Comparison of ENCODE assay signal across 23 cellular contexts in the genomic region with DNA sequence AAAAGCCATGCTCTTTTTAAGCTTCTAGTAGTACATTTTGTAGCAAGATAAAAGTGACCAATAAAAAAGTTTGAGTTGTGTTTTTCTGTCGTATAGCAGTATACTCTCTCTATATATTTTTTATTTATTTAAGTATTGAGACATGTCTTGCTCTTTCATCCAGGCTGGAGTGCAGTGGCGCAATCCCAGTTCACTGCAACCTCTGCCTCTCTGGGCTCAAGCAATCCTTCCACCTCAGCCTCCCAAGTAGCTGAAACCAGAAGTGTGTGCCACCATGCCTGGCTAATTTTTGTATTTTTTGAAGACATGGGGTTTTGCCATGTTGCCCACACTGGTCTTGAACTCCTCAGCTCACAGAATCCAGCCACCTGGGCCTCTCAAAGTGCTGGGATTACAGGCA. TPM values are rescaled to one million over a fixed set of nuclear protein-coding genes. Genes with fewer than 3 reads are reported as not detected.
A peak's percentile ranks its signal among the peaks of the same experiment; 100 is the strongest.
DNase-seq lines count a peak whose midpoint lies in the region; ATAC-seq, FAIRE-seq and TF ChIP-seq lines count a peak whose summit lies in the region.
"Had no signal": no experiment of that assay in that cellular context is flagged by ENCODE, and none has a peak within 500 bp of the region (broad histone marks: within the 10 kb centered on the region; RNA-seq: fewer than 3 reads in every experiment).

No MANE protein-coding gene starts in this region.

- in situ Hi-C loops in HepG2 (cut with HindIII; ENCODE audit: extremely low pct_ligation_motif_present, low pct_unique_long_range_greater_than_20kb) = no loop called here

- H3K36me3 ChIP-seq in HepG2 (replicated peaks in 1 of 2; ENCODE audit: control insufficient read depth in 1 of 2, insufficient read depth in 2 of 2, low read length in 2 of 2) (no peaks in the 10 kb centered on the region), right lobe of liver (no peaks in the 10 kb centered on the region), Caco-2 (ENCODE audit: control insufficient read depth, insufficient read depth, low read length) (no peaks in the 10 kb centered on the region), mesenchymal stem cell (ENCODE audit: control insufficient read depth in 1 of 2, insufficient read depth in 2 of 2, low read depth in 1 of 2, low read length in 2 of 2) (no peaks in the 10 kb centered on the region), PC-3 (ENCODE audit: low read depth, low read length) (no peaks in the 10 kb centered on the region; the same call in 1 of the 2 replicates)
- H3K36me3 ChIP-seq: HAP-1 had no signal

- peak overlapping the region; percentile 20 for H2BK15ac ChIP-seq in mesenchymal stem cell (ENCODE audit: low read depth, poor library complexity, severe bottlenecking)

- no peak overlapping the region for H3K4ac ChIP-seq in mesenchymal stem cell (ENCODE audit: low read depth in 1 of 2, low read length in 2 of 2)

- H4K20me1 ChIP-seq in HepG2 (ENCODE audit: insufficient read depth, low read length) (peaks cover 3% of the 10 kb centered on the region; the same call in 1 of the 2 replicates), PC-3 (ENCODE audit: low read length) (peaks cover 9% of the 10 kb centered on the region)

- H3F3A ChIP-seq in PC-3 (ENCODE audit: low read length, unreplicated experiment) = no peaks in the 10 kb centered on the region

- H2BK5ac ChIP-seq in mesenchymal stem cell (ENCODE audit: low read depth, low read length, poor library complexity, severe bottlenecking) = no peak overlapping the region

- H3K27me3 ChIP-seq in HepG2 (ENCODE audit: control insufficient read depth in 1 of 2, insufficient read depth in 2 of 2, low read length in 2 of 2) = no peaks in the 10 kb centered on the region; a peak in 1 of 5 replicates
- H3K27me3 ChIP-seq in right lobe of liver = no peaks in the 10 kb centered on the region
- no peaks in the 10 kb centered on the region for H3K27me3 ChIP-seq in Caco-2 (replicated peaks; ENCODE audit: control insufficient read depth, insufficient read depth, low read length)
- H3K27me3 ChIP-seq in mesenchymal stem cell (ENCODE audit: control insufficient read depth in 1 of 2, insufficient read depth in 1 of 2, low read length in 2 of 2) = no peaks in the 10 kb centered on the region
- H3K27me3 ChIP-seq in PC-3 (ENCODE audit: low read length) = no peaks in the 10 kb centered on the region

- TF ChIP-seq EP300 in HepG2 (IDR thresholded peaks at IDR 0.05; ENCODE audit: low read depth in 2 of 2, low read length in 2 of 2) (no peak), HepG2 (CRISPR knock-in tag; IDR thresholded peaks at IDR 0.05; ENCODE audit: borderline replicate concordance) (no peak)

- POLR2A ChIA-PET in HepG2 (lab: Yijun Ruan, JAX) (no interaction called here), Caco-2 (lab: Charles Lee) (no interaction called here), PC-3 (lab: Charles Lee; ENCODE audit: unreplicated experiment) (no interaction called here)

- H3K4me3 ChIP-seq in HepG2 (replicated peaks in 1 of 3; ENCODE audit: insufficient read depth in 1 of 3, low read depth in 2 of 3, low read length in 3 of 3) (no peak overlapping the region), right lobe of liver (no peak overlapping the region), Caco-2 (ENCODE audit: low read depth, low read length) (no peak overlapping the region), mesenchymal stem cell (ENCODE audit: insufficient read depth in 1 of 2, low read depth in 1 of 2, low read length in 2 of 2) (no peak overlapping the region), PC-3 (ENCODE audit: low read length) (no peak overlapping the region)
- H3K4me3 ChIP-seq: A549, GM12878, HAP-1 had no signal

- CTCF ChIA-PET in HepG2 (lab: Yijun Ruan, JAX; ENCODE audit: low intra/inter-chr PET ratio, low total read pairs) = no interaction called here
- CTCF ChIA-PET in Caco-2 (lab: Charles Lee) = no interaction called here
- CTCF ChIA-PET in PC-3 (lab: Charles Lee) = no interaction called here

- no peaks in the 10 kb centered on the region for H3K9me3 ChIP-seq in HepG2 (ENCODE audit: low read length)
- H3K9me3 ChIP-seq in right lobe of liver = no peaks in the 10 kb centered on the region
- H3K9me3 ChIP-seq in Caco-2 = no peaks in the 10 kb centered on the region
- H3K9me3 ChIP-seq in mesenchymal stem cell (ENCODE audit: control insufficient read depth, low read length) = no peaks in the 10 kb centered on the region
- H3K9me3 ChIP-seq in PC-3 (ENCODE audit: low read length) = no peaks in the 10 kb centered on the region
- H3K9me3 ChIP-seq: A549, HAP-1 had no signal

- H3K4me1 ChIP-seq in HepG2 (ENCODE audit: insufficient read depth, low read length) = peaks cover 20% of the 10 kb centered on the region
- peaks cover 0 to 6% (median 0%) of the 10 kb centered on the region in 4 donors for H3K4me1 ChIP-seq in right lobe of liver
- H3K4me1 ChIP-seq in Caco-2 = peaks cover 8% of the 10 kb centered on the region
- peaks cover 1% of the 10 kb centered on the region for H3K4me1 ChIP-seq in mesenchymal stem cell (ENCODE audit: control insufficient read depth, insufficient read depth, low read depth, low read length)
- peaks cover 8% of the 10 kb centered on the region for H3K4me1 ChIP-seq in PC-3 (ENCODE audit: insufficient read depth, low read length)

- no peak overlapping the region for H4K8ac ChIP-seq in mesenchymal stem cell (ENCODE audit: low read length)

- H3K79me2 ChIP-seq in HepG2 (ENCODE audit: insufficient read depth, low read length) (peaks cover 15% of the 10 kb centered on the region), PC-3 (ENCODE audit: low read length) (peaks cover 18% of the 10 kb centered on the region)

- H3K9ac ChIP-seq in HepG2 (ENCODE audit: insufficient read depth, low read depth, low read length) = no peak overlapping the region
- H3K9ac ChIP-seq in mesenchymal stem cell (ENCODE audit: low read length) = no peak overlapping the region
- H3K9ac ChIP-seq in PC-3 (ENCODE audit: low read length) = no peak overlapping the region

- H3K27ac ChIP-seq in HepG2 (ENCODE audit: extremely low read length, insufficient read depth, low read length) = no peak overlapping the region
- H3K27ac ChIP-seq in right lobe of liver = no peak overlapping the region
- no peak overlapping the region for H3K27ac ChIP-seq in mesenchymal stem cell (ENCODE audit: low read length, poor library complexity, severe bottlenecking)
- H3K27ac ChIP-seq in PC-3 (ENCODE audit: low read length) = no peak overlapping the region
- H3K27ac ChIP-seq: A549 had no signal

- BruUV-seq in HepG2 (replicated peaks; lab: Mats Ljungman, UMichigan) (no TSS peak), Caco-2 (replicated peaks; lab: Mats Ljungman, UMichigan) (no TSS peak), PC-3 (replicated peaks; lab: Mats Ljungman, UMichigan) (no TSS peak)

- no peak overlapping the region for H3K4me2 ChIP-seq in HepG2 (ENCODE audit: low read depth, low read length)
- H3K4me2 ChIP-seq in mesenchymal stem cell (ENCODE audit: low read length, poor library complexity, severe bottlenecking) = no peak overlapping the region
- H3K4me2 ChIP-seq in PC-3 (ENCODE audit: low read length) = no peak overlapping the region
- H3K4me2 ChIP-seq: A549 had no signal

- no peak overlapping the region for H2BK120ac ChIP-seq in mesenchymal stem cell (ENCODE audit: low read depth, low read length)

- no peaks in the 10 kb centered on the region for H3K36me3 Mint-ChIP-seq in Caco-2 (ENCODE audit: insufficient read depth, unreplicated experiment)
- no peaks in the 10 kb centered on the region for H3K36me3 Mint-ChIP-seq in osteocyte (ENCODE audit: unreplicated experiment)

- no peak overlapping the region for H3K18ac ChIP-seq in mesenchymal stem cell (ENCODE audit: low read depth in 1 of 2, low read length in 2 of 2)

- H3K27ac Mint-ChIP-seq in Caco-2 (ENCODE audit: unreplicated experiment) (no peak overlapping the region), osteocyte (ENCODE audit: unreplicated experiment) (no peak overlapping the region)
- H3K27ac Mint-ChIP-seq: CD8-positive, alpha-beta T cell; HFFc6 had no signal

- ATAC-seq in HepG2 = no peak
- ATAC-seq in right lobe of liver = no peak
- no peak for ATAC-seq in GM18517 (IDR thresholded peaks at IDR 0.05; ENCODE audit: unreplicated experiment)
- ATAC-seq in PC-3 = no peak
- ATAC-seq: A549; CD8-positive, alpha-beta T cell; GM12878 had no signal

- no peak overlapping the region for H3K14ac ChIP-seq in mesenchymal stem cell (ENCODE audit: low read length in 2 of 2)

- TF ChIP-seq CTCF in HepG2 (CRISPR knock-in tag; IDR thresholded peaks at IDR 0.05) (no peak), right lobe of liver (IDR thresholded peaks at IDR 0.05) (no peak), Caco-2 (IDR thresholded peaks at IDR 0.05; ENCODE audit: insufficient read depth in 1 of 2, low read depth in 1 of 2, low read length in 1 of 2, severe bottlenecking in 1 of 2, unreplicated experiment in 1 of 2) (no peak), osteocyte (IDR thresholded peaks at IDR 0.05) (no peak), PC-3 (conservative IDR thresholded peaks at IDR 0.05; ENCODE audit: low read depth, low read length) (no peak)

- DNase-seq in HepG2 (ENCODE audit: low spot score) (no peak), right lobe of liver (no peak), Caco-2 (no peak), mesenchymal stem cell (no peak), osteocyte (ENCODE audit: extremely low spot score, unreplicated experiment) (peak; percentile 67), AG08396 (ENCODE audit: low spot score) (no peak), PC-3 (no peak)
- DNase-seq: 8988T; ACHN; C1 segment of cervical spinal cord; CD8-positive, alpha-beta T cell; DMS 273 treated with DMSO at 0.1 percent for 48 hours; DMS79; EL; GDM1; GOT3; HFFc6 had no signal

- H3K4me1 Mint-ChIP-seq in Caco-2 (ENCODE audit: low read depth, unreplicated experiment) (no peaks in the 10 kb centered on the region), osteocyte (ENCODE audit: unreplicated experiment) (peaks cover 18% of the 10 kb centered on the region)

- WGBS in HepG2 (ENCODE audit: low lambda C conversion rate) = 68% methylated on average over 2 of the region's 2 CpGs
- WGBS in right lobe of liver (ENCODE audit: insufficient coverage, low coverage, low lambda C conversion rate, missing lambda C conversion rate) = 56% methylated on average over 2 of the region's 2 CpGs
- WGBS in mesenchymal stem cell = 92% methylated on average over 1 of the region's 2 CpGs

- intact Hi-C loops in HepG2 (cut with micrococcal nuclease; ENCODE audit: unreplicated experiment) (no loop called here), right lobe of liver (cut with DNase I) (no loop called here), Caco-2 (cut with micrococcal nuclease; ENCODE audit: unreplicated experiment) (no loop called here), PC-3 (cut with micrococcal nuclease) (no loop called here)

- H3K27me3 Mint-ChIP-seq in Caco-2 (ENCODE audit: insufficient read depth, unreplicated experiment) = no peaks in the 10 kb centered on the region
- H3K27me3 Mint-ChIP-seq in osteocyte (ENCODE audit: unreplicated experiment) = no peaks in the 10 kb centered on the region

- no peak overlapping the region for H2BK12ac ChIP-seq in mesenchymal stem cell (ENCODE audit: low read length in 2 of 2)

- TF ChIP-seq POLR2A in HepG2 (IDR thresholded peaks at IDR 0.05; ENCODE audit: insufficient read depth in 1 of 2, low read depth in 2 of 2, low read length in 2 of 2) (no peak), right lobe of liver (IDR thresholded peaks at IDR 0.05) (no peak)

- TF ChIP-seq RAD21 in HepG2 (CRISPR knock-in tag; IDR thresholded peaks at IDR 0.05) = no peak

- peak overlapping the region; percentile 29 for H3K4me3 Mint-ChIP-seq in Caco-2 (ENCODE audit: unreplicated experiment)
- no peak overlapping the region for H3K4me3 Mint-ChIP-seq in osteocyte (ENCODE audit: unreplicated experiment)
- H3K4me3 Mint-ChIP-seq: CD8-positive, alpha-beta T cell; HFFc6 had no signal

- no peak overlapping the region for H2AFZ ChIP-seq in HepG2 (ENCODE audit: low read length)
- no peak overlapping the region for H2AFZ ChIP-seq in mesenchymal stem cell (ENCODE audit: low read depth, low read length)
- H2AFZ ChIP-seq in PC-3 (ENCODE audit: low read length) = no peak overlapping the region

- no peaks in the 10 kb centered on the region for H3K9me2 ChIP-seq in PC-3 (replicated peaks; ENCODE audit: low read length)

- H3K79me1 ChIP-seq in mesenchymal stem cell (replicated peaks; ENCODE audit: low read length, poor library complexity, severe bottlenecking) = peaks cover 9% of the 10 kb centered on the region

- H2AK5ac ChIP-seq in mesenchymal stem cell (ENCODE audit: low read length, severe bottlenecking) = no peak overlapping the region

- no peak for FAIRE-seq in HepG2 (lab: Jason Lieb, UNC)
- FAIRE-seq: A549, D721Med, GM12878, H54 had no signal

- H4K91ac ChIP-seq in mesenchymal stem cell (ENCODE audit: low read length) = no peak overlapping the region

- H3K23ac ChIP-seq in mesenchymal stem cell (ENCODE audit: low read length in 2 of 2) = no peak overlapping the region

- no peaks in the 10 kb centered on the region for H3K9me3 Mint-ChIP-seq in Caco-2 (ENCODE audit: unreplicated experiment)
- H3K9me3 Mint-ChIP-seq in osteocyte (ENCODE audit: unreplicated experiment) = no peaks in the 10 kb centered on the region
- H3K9me3 Mint-ChIP-seq: CD8-positive, alpha-beta T cell; HFFc6 had no signal

RNA-seq across cellular contexts. Expression of a gene that starts 2.8 kb away (rescaled TPM):
- 22.2 and 23.6 TPM in 2 replicates for total RNA-seq in HepG2 (2016; rRNA removed; fragmentation: Illumina TruSeq; extraction: Trizol)
- total RNA-seq in HepG2 (2016; cell fraction: cytosol; rRNA removed; fragmentation: Illumina TruSeq; extraction: Trizol; ENCODE audit: low read depth) = 5.1 and 5.8 TPM in 2 replicates
- total RNA-seq in HepG2 (2016; cell fraction: insoluble cytoplasmic fraction; rRNA removed; fragmentation: Illumina TruSeq; extraction: Trizol) = 24.7 and 27.2 TPM in 2 replicates
- 6.1 and 7.0 TPM in 2 replicates for total RNA-seq in HepG2 (2016; cell fraction: membrane; rRNA removed; fragmentation: Illumina TruSeq; extraction: Trizol)
- total RNA-seq in HepG2 (2016; cell fraction: nucleus; rRNA removed; fragmentation: Illumina TruSeq; extraction: Trizol) = 25.6 and 32.2 TPM in 2 replicates
- polyA plus RNA-seq in HepG2 (2011; rRNA removed) = 8.7 and 10.1 TPM in 2 replicates
- 6.7 and 7.3 TPM in 2 replicates for polyA plus RNA-seq in HepG2 (2011; cell fraction: cytosol; rRNA removed)
- polyA plus RNA-seq in HepG2 (2011; cell fraction: nucleus; rRNA removed) = 3.8 TPM in 2 replicates
- polyA plus RNA-seq in HepG2 (2012) = 10.0 and 13.8 TPM in 2 replicates
- polyA plus RNA-seq in HepG2 (2016; cell fraction: cytosol; fragmentation: Illumina TruSeq; extraction: Trizol; ENCODE audit: low read depth) = 3.3 and 3.9 TPM in 2 replicates
- polyA plus RNA-seq in HepG2 (2016; cell fraction: insoluble cytoplasmic fraction; fragmentation: Illumina TruSeq; extraction: Trizol; ENCODE audit: low read depth) = 20.0 and 24.7 TPM in 2 replicates
- polyA plus RNA-seq in HepG2 (2016; cell fraction: membrane; fragmentation: Illumina TruSeq; extraction: Trizol; ENCODE audit: low read depth) = 5.1 and 5.6 TPM in 2 replicates
- 12.5 and 13.2 TPM in 2 replicates for polyA plus RNA-seq in HepG2 (2016; cell fraction: nucleus; fragmentation: Illumina TruSeq; extraction: Trizol; ENCODE audit: insufficient read depth, low read depth)
- 0.09 and 6.1 TPM in 2 replicates for polyA minus RNA-seq in HepG2 (2011; rRNA and poly(A)+ RNA removed; ENCODE audit: low replicate concordance)
- polyA minus RNA-seq in HepG2 (2011; cell fraction: cytosol; rRNA and poly(A)+ RNA removed) = 3.9 and 4.1 TPM in 2 replicates
- polyA minus RNA-seq in HepG2 (2011; cell fraction: nucleus; rRNA and poly(A)+ RNA removed) = 43.1 and 46.1 TPM in 2 replicates
- 10 to 100 TPM; 10.1 to 21.0 (median 14.2) TPM for total RNA-seq in right lobe of liver
- 9.9 and 12.2 TPM in 2 replicates for total RNA-seq in Caco-2 (2022)
- polyA plus RNA-seq in mesenchymal stem cell (2013, experiment 1 of 2) = 9.5 TPM
- polyA plus RNA-seq in mesenchymal stem cell (2013, experiment 2 of 2) = 9.1 TPM
- total RNA-seq in osteocyte = 11.9 and 14.1 TPM in 2 replicates
- 1.7 and 2.9 TPM in 2 replicates for total RNA-seq in PC-3 (2014; rRNA removed)

RNA-seq across cellular contexts. Expression of a gene that starts 3.1 kb away (rescaled TPM):
- total RNA-seq in HepG2 (2016; rRNA removed; fragmentation: Illumina TruSeq; extraction: Trizol) (45.7 and 66.9 TPM in 2 replicates), right lobe of liver (10 to 100 TPM; 18.4 to 59.9 (median 38.9) TPM), Caco-2 (2022) (34.0 and 39.7 TPM in 2 replicates), osteocyte (42.7 and 43.4 TPM in 2 replicates), PC-3 (2014; rRNA removed) (32.2 and 48.7 TPM in 2 replicates)
- total RNA-seq in HepG2 (2016; cell fraction: cytosol; rRNA removed; fragmentation: Illumina TruSeq; extraction: Trizol; ENCODE audit: low read depth) = 21.7 and 22.6 TPM in 2 replicates
- total RNA-seq in HepG2 (2016; cell fraction: insoluble cytoplasmic fraction; rRNA removed; fragmentation: Illumina TruSeq; extraction: Trizol) = 46.3 and 71.1 TPM in 2 replicates
- 23.7 and 24.4 TPM in 2 replicates for total RNA-seq in HepG2 (2016; cell fraction: membrane; rRNA removed; fragmentation: Illumina TruSeq; extraction: Trizol)
- 24.6 and 25.6 TPM in 2 replicates for total RNA-seq in HepG2 (2016; cell fraction: nucleus; rRNA removed; fragmentation: Illumina TruSeq; extraction: Trizol)
- polyA plus RNA-seq in HepG2 (2011; rRNA removed) = 38.2 and 40.1 TPM in 2 replicates
- 49.9 and 73.9 TPM in 2 replicates for polyA plus RNA-seq in HepG2 (2011; cell fraction: cytosol; rRNA removed)
- polyA plus RNA-seq in HepG2 (2011; cell fraction: nucleus; rRNA removed) = 17.1 and 18.1 TPM in 2 replicates
- 49.0 and 60.4 TPM in 2 replicates for polyA plus RNA-seq in HepG2 (2012)
- 33.5 and 39.5 TPM in 2 replicates for polyA plus RNA-seq in HepG2 (2016; cell fraction: cytosol; fragmentation: Illumina TruSeq; extraction: Trizol; ENCODE audit: low read depth)
- polyA plus RNA-seq in HepG2 (2016; cell fraction: insoluble cytoplasmic fraction; fragmentation: Illumina TruSeq; extraction: Trizol; ENCODE audit: low read depth) = 120 and 138 TPM in 2 replicates
- polyA plus RNA-seq in HepG2 (2016; cell fraction: membrane; fragmentation: Illumina TruSeq; extraction: Trizol; ENCODE audit: low read depth) = 33.4 and 35.3 TPM in 2 replicates
- polyA plus RNA-seq in HepG2 (2016; cell fraction: nucleus; fragmentation: Illumina TruSeq; extraction: Trizol; ENCODE audit: insufficient read depth, low read depth) = 50.0 and 60.7 TPM in 2 replicates
- 4.0 and 9.3 TPM in 2 replicates for polyA minus RNA-seq in HepG2 (2011; rRNA and poly(A)+ RNA removed; ENCODE audit: low replicate concordance)
- polyA minus RNA-seq in HepG2 (2011; cell fraction: cytosol; rRNA and poly(A)+ RNA removed) = 14.3 and 14.7 TPM in 2 replicates
- polyA minus RNA-seq in HepG2 (2011; cell fraction: nucleus; rRNA and poly(A)+ RNA removed) = 8.8 and 10.3 TPM in 2 replicates
- 35.2 TPM for polyA plus RNA-seq in mesenchymal stem cell (2013, experiment 1 of 2)
- 36.2 TPM for polyA plus RNA-seq in mesenchymal stem cell (2013, experiment 2 of 2)
